7 cellular contexts compared by ENCODE assay signal in the genomic region with DNA sequence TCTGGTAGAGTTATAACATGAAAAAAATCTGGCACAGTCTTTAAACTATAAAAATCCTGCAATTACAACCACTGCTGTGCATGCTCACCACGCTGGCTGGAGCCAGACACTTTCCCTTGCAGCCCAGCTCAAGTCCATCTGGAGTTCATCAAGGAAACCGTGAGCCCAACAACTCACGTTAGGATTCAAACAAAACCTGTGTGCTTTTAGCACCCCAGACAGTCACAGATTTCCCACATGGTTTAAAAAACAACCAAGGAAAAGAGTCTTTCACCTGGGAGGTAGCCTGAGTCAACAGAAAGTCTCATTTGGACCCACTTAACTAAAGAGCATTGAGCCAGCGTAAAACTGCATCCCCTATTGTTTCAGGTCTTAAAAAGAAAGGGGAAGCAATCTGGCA. TPM values are rescaled to one million over a fixed set of nuclear protein-coding genes. Genes with fewer than 3 reads are reported as not detected.
DNase-seq lines count a peak whose midpoint lies in the region; ATAC-seq and TF ChIP-seq lines count a peak whose summit lies in the region.

No MANE protein-coding gene starts in this region.

- DNase-seq in NCI-H1417 (lab: John Stamatoyannopoulos, UW), result peak; percentile 72 to 93 (median 76)
- DNase-seq in mammary epithelial cell, result peak; percentile 60
- no peak for DNase-seq in left lobe of liver (ENCODE audit: low spot score)
- DNase-seq in type B pancreatic cell (ENCODE audit: extremely low spot score, unreplicated experiment), result no peak
- no peak for DNase-seq in stimulated activated CD4-positive, alpha-beta T cell treated with anti-CD3 and anti-CD28 coated beads, Interleukin-1b, Interleukin-23, amount 100 ng/mL, for 48 hours
- DNase-seq in natural killer cell treated with Interleukin-12 subunit alpha and Interleukin-12 subunit beta and Interleukin-15 and Interleukin-18, amount 100 ng/mL, for 72 hours (ENCODE audit: low spot score), result no peak

- in situ Hi-C loops in mammary epithelial cell (cut with MboI; ENCODE audit: low sequenced_read_pairs in 2 of 2), result loop anchor here (10.0 kb wide), 2 partner anchors 149 to 169 kb away; no protein-coding TSS in a partner anchor

- H3K27me3 ChIP-seq in mammary epithelial cell (ENCODE audit: insufficient read depth, low read length), result no peaks in the 10 kb centered on the region

- peaks cover 99% of the 10 kb centered on the region for H3K79me2 ChIP-seq in mammary epithelial cell (ENCODE audit: insufficient read depth, low read length)

- dilution Hi-C loops in mammary epithelial cell (cut with HindIII; ENCODE audit: low sequenced_read_pairs), result loop anchor here (5.0 kb wide), 1 partner anchor 33 kb away; no protein-coding TSS in a partner anchor

- H3K9ac ChIP-seq in mammary epithelial cell (ENCODE audit: insufficient read depth, low read length), result peak overlapping the region; percentile 90

- H3K27me3 Mint-ChIP-seq in type B pancreatic cell, result no peaks in the 10 kb centered on the region
- peaks cover 8 to 9% of the 10 kb centered on the region in 2 donors for H3K27me3 Mint-ChIP-seq in natural killer cell treated with Interleukin-12 subunit alpha and Interleukin-12 subunit beta and Interleukin-15 and Interleukin-18, amount 100 ng/mL, for 72 hours

- no peaks in the 10 kb centered on the region for H4K20me1 ChIP-seq in mammary epithelial cell (ENCODE audit: insufficient read depth, low read length)

- peak overlapping the region; percentile 91 for H3K4me2 ChIP-seq in mammary epithelial cell (ENCODE audit: insufficient read depth, low read depth, low read length)

- no peak for TF ChIP-seq CTCF in mammary epithelial cell (conservative IDR thresholded peaks at IDR 0.05 in 1 of 2, IDR thresholded peaks at IDR 0.05 in 1 of 2; ENCODE audit: extremely low read depth in 1 of 2, insufficient read depth in 1 of 2, low read depth in 1 of 2, low read length in 2 of 2)
- no peak for TF ChIP-seq CTCF in type B pancreatic cell (conservative IDR thresholded peaks at IDR 0.05)

- intact Hi-C loops in mammary epithelial cell (cut with micrococcal nuclease), result loop anchor here (5.0 kb wide), 1 partner anchor 568 kb away; no protein-coding TSS in a partner anchor

- peaks cover 13% of the 10 kb centered on the region for H3K36me3 ChIP-seq in mammary epithelial cell (ENCODE audit: insufficient read depth, low read length)

- BruUV-seq in mammary epithelial cell (replicated peaks; lab: Mats Ljungman, UMichigan), result no TSS peak

- H3K4me3 Mint-ChIP-seq in type B pancreatic cell, result peak overlapping the region; percentile 83
- H3K4me3 Mint-ChIP-seq in natural killer cell treated with Interleukin-12 subunit alpha and Interleukin-12 subunit beta and Interleukin-15 and Interleukin-18, amount 100 ng/mL, for 72 hours, result no peak overlapping the region

- H3K9me3 Mint-ChIP-seq in type B pancreatic cell, result no peaks in the 10 kb centered on the region
- H3K9me3 Mint-ChIP-seq in natural killer cell treated with Interleukin-12 subunit alpha and Interleukin-12 subunit beta and Interleukin-15 and Interleukin-18, amount 100 ng/mL, for 72 hours, result no peaks in the 10 kb centered on the region

- CTCF ChIA-PET in mammary epithelial cell (lab: Charles Lee; ENCODE audit: low non-redundant PET), result no interaction called here

- peak overlapping the region; percentile 92 for H3K27ac ChIP-seq in mammary epithelial cell (ENCODE audit: insufficient read depth, low read depth, low read length)

- no peaks in the 10 kb centered on the region for H3K9me3 ChIP-seq in mammary epithelial cell (replicated peaks; ENCODE audit: insufficient read depth, low read length)

- peak overlapping the region; percentile 69 to 88 (median 78) for H3K4me3 ChIP-seq in mammary epithelial cell (replicated peaks in 1 of 3; ENCODE audit: insufficient read depth in 1 of 3, low read depth in 2 of 3, low read length in 3 of 3)

- peaks cover 59% of the 10 kb centered on the region for H3K4me1 Mint-ChIP-seq in type B pancreatic cell (ENCODE audit: unreplicated experiment)
- H3K4me1 Mint-ChIP-seq in natural killer cell treated with Interleukin-12 subunit alpha and Interleukin-12 subunit beta and Interleukin-15 and Interleukin-18, amount 100 ng/mL, for 72 hours (ENCODE audit: low read depth in 2 of 2), result no peaks in the 10 kb centered on the region

- H3K4me1 ChIP-seq in mammary epithelial cell (ENCODE audit: insufficient read depth, low read length), result peaks cover 10% of the 10 kb centered on the region

- ATAC-seq in left lobe of liver, result peak; percentile 7
- ATAC-seq in natural killer cell treated with Interleukin-12 subunit alpha and Interleukin-12 subunit beta and Interleukin-15 and Interleukin-18, amount 100 ng/mL, for 72 hours, result no peak
- ATAC-seq in GM18873 (IDR thresholded peaks at IDR 0.05; ENCODE audit: low FRiP score, unreplicated experiment), result no peak

- H2AFZ ChIP-seq in mammary epithelial cell (ENCODE audit: low read depth, low read length), result no peak overlapping the region

- H3K27ac Mint-ChIP-seq in type B pancreatic cell, result peak overlapping the region; percentile 78
- H3K27ac Mint-ChIP-seq in natural killer cell treated with Interleukin-12 subunit alpha and Interleukin-12 subunit beta and Interleukin-15 and Interleukin-18, amount 100 ng/mL, for 72 hours, result no peak overlapping the region

- peaks cover 24% of the 10 kb centered on the region for H3K36me3 Mint-ChIP-seq in type B pancreatic cell
- H3K36me3 Mint-ChIP-seq in natural killer cell treated with Interleukin-12 subunit alpha and Interleukin-12 subunit beta and Interleukin-15 and Interleukin-18, amount 100 ng/mL, for 72 hours, result no peaks in the 10 kb centered on the region

- 5% methylated on average over 4 of the region's 4 CpGs for WGBS in mammary epithelial cell (ENCODE audit: low coverage, missing lambda C conversion rate)

RNA-seq across cellular contexts. Expression of a gene that starts 4.7 kb away (rescaled TPM):
- total RNA-seq in mammary epithelial cell (100 to 1,000 TPM in 1 of 2 donors, 10 to 100 TPM in 1; 45.5 to 115 TPM), left lobe of liver (10.8 TPM), type B pancreatic cell (ENCODE audit: low replicate concordance) (32.4 and 51.4 TPM in 2 replicates)
- polyA plus RNA-seq in mammary epithelial cell, result 28.7 TPM
- polyA minus RNA-seq in mammary epithelial cell, result 35.3 TPM
- not detected for total RNA-seq in natural killer cell treated with Interleukin-12 subunit alpha and Interleukin-12 subunit beta and Interleukin-15 and Interleukin-18, amount 100 ng/mL, for 72 hours

Comparison
In these comparisons a context has a peak if more than half of its experiments do, and no peak if none do; other contexts are left out.
1. DNase-seq: peak in NCI-H1417 (3 of 3) and mammary epithelial cell (single experiment); none in left lobe of liver (single experiment), type B pancreatic cell (single experiment), stimulated activated CD4-positive, alpha-beta T cell treated with anti-CD3 and anti-CD28 coated beads, Interleukin-1b, Interleukin-23, amount 100 ng/mL, for 48 hours (single experiment) and natural killer cell treated with Interleukin-12 subunit alpha and Interleukin-12 subunit beta and Interleukin-15 and Interleukin-18, amount 100 ng/mL, for 72 hours (single experiment).
2. RNA of a gene that starts 4.7 kb away (total RNA-seq): 45.5 to 115 TPM in mammary epithelial cell, 32.4 to 51.4 TPM in type B pancreatic cell and 10.8 TPM in left lobe of liver (single experiment); not detected in natural killer cell treated with Interleukin-12 subunit alpha and Interleukin-12 subunit beta and Interleukin-15 and Interleukin-18, amount 100 ng/mL, for 72 hours; every median in the first group is over 10 times any median in the second.